Comparison of ENCODE assay signal across 17 cellular contexts in genomic region chr3:36373084-36373483, GRCh38. TPM values are rescaled to one million over a fixed set of nuclear protein-coding genes. Genes with fewer than 3 reads are reported as not detected.
DNase-seq lines count a peak whose midpoint lies in the region; ATAC-seq and TF ChIP-seq lines count a peak whose summit lies in the region.
"Had no signal": no experiment of that assay in that cellular context is flagged by ENCODE, and none has a peak within 500 bp of the region (broad histone marks: within the 10 kb centered on the region; RNA-seq: fewer than 3 reads in every experiment).

No MANE protein-coding gene starts in this region.

- no peaks in the 10 kb centered on the region for H3K79me2 ChIP-seq in hepatocyte

- TF ChIP-seq CTCF in brain microvascular endothelial cell (IDR thresholded peaks at IDR 0.05; ENCODE audit: low read depth, low read length, missing control alignments) (no peak), hepatocyte (IDR thresholded peaks at IDR 0.05; ENCODE audit: poor library complexity) (no peak), vagina (IDR thresholded peaks at IDR 0.05) (no peak), natural killer cell (IDR thresholded peaks at IDR 0.05) (no peak)

- TF ChIP-seq EP300 in Ishikawa (IDR thresholded peaks at IDR 0.05; ENCODE audit: borderline replicate concordance) = peak; percentile 69; the same call in 1 of the 2 replicates

- no peak for TF ChIP-seq POLR2A in vagina (IDR thresholded peaks at IDR 0.05)

- intact Hi-C loops in vagina (cut with DNase I) = no loop called here
- intact Hi-C loops in natural killer cell (cut with micrococcal nuclease) = no loop called here
- intact Hi-C loops in right cardiac atrium (cut with DNase I) = no loop called here

- H3K9me3 Mint-ChIP-seq in natural killer cell = no peaks in the 10 kb centered on the region
- H3K9me3 Mint-ChIP-seq: activated naive CD8-positive, alpha-beta T cell treated with anti-CD3 and anti-CD28 coated beads, Interleukin-2, amount 10 ng/mL, durations not matched to agents 7 days and 5 days had no signal

- H3K27me3 ChIP-seq in brain microvascular endothelial cell (replicated peaks) = no peaks in the 10 kb centered on the region
- peaks cover 6% of the 10 kb centered on the region for H3K27me3 ChIP-seq in hepatocyte
- H3K27me3 ChIP-seq in vagina = no peaks in the 10 kb centered on the region
- peaks cover 3% of the 10 kb centered on the region for H3K27me3 ChIP-seq in right cardiac atrium (ENCODE audit: control insufficient read depth, insufficient read depth)

- H3K9me3 ChIP-seq in hepatocyte (ENCODE audit: low read depth) = no peaks in the 10 kb centered on the region
- no peaks in the 10 kb centered on the region for H3K9me3 ChIP-seq in vagina
- no peaks in the 10 kb centered on the region for H3K9me3 ChIP-seq in right cardiac atrium (ENCODE audit: control insufficient read depth, low read length)
- H3K9me3 ChIP-seq: neutrophil had no signal

- H3K27ac ChIP-seq in brain microvascular endothelial cell (no peak overlapping the region), hepatocyte (no peak overlapping the region), vagina (no peak overlapping the region), right cardiac atrium (ENCODE audit: low read length) (no peak overlapping the region)
- H3K27ac ChIP-seq: dorsolateral prefrontal cortex, neutrophil had no signal

- no peak overlapping the region for H3K4me3 ChIP-seq in brain microvascular endothelial cell (ENCODE audit: low read depth, low read length)
- no peak overlapping the region for H3K4me3 ChIP-seq in hepatocyte
- no peak overlapping the region for H3K4me3 ChIP-seq in vagina
- H3K4me3 ChIP-seq in right cardiac atrium (ENCODE audit: low read length) = no peak overlapping the region
- H3K4me3 ChIP-seq: dorsolateral prefrontal cortex, K562 had no signal

- DNase-seq in A172 (ENCODE audit: low spot score) (peak; percentile 89), brain microvascular endothelial cell (peak; percentile 43), hepatocyte (ENCODE audit: low spot score) (peak; percentile 20), vagina (ENCODE audit: extremely low spot score in 2 of 2) (no peak), T-helper 9 cell (no peak), natural killer cell (no peak), right cardiac atrium (no peak)
- DNase-seq: 8988T; activated naive CD8-positive, alpha-beta T cell treated with anti-CD3 and anti-CD28 coated beads, Interleukin-2, amount 10 ng/mL, durations not matched to agents 7 days and 5 days; dorsolateral prefrontal cortex; hypothalamus; NCI-H1694; NCI-H748 treated with DMSO at 0.1 percent for 48 hours; stimulated activated CD4-positive, alpha-beta T cell treated with anti-CD3 and anti-CD28 coated beads, Interleukin-12 subunit alpha, Interleukin-12 subunit beta, amount 100 ng/mL, for 4 hours had no signal

- no peak overlapping the region for H3K4me2 ChIP-seq in hepatocyte

- ATAC-seq in natural killer cell (no peak), right cardiac atrium (no peak)
- ATAC-seq: K562 had no signal

- in situ Hi-C loops in brain microvascular endothelial cell (cut with HindIII; ENCODE audit: low pct_ligation_motif_present, low sequenced_read_pairs) = no loop called here

- H3K36me3 ChIP-seq in brain microvascular endothelial cell (replicated peaks) (no peaks in the 10 kb centered on the region), hepatocyte (replicated peaks; ENCODE audit: insufficient read depth, low read depth) (no peaks in the 10 kb centered on the region), vagina (no peaks in the 10 kb centered on the region)
- H3K36me3 ChIP-seq: neutrophil had no signal

- no peaks in the 10 kb centered on the region for H4K20me1 ChIP-seq in hepatocyte (ENCODE audit: insufficient read depth, poor library complexity, severe bottlenecking)

- H3K36me3 Mint-ChIP-seq in natural killer cell = no peaks in the 10 kb centered on the region
- H3K36me3 Mint-ChIP-seq: activated naive CD8-positive, alpha-beta T cell treated with anti-CD3 and anti-CD28 coated beads, Interleukin-2, amount 10 ng/mL, durations not matched to agents 7 days and 5 days had no signal

- no peaks in the 10 kb centered on the region for H3K4me1 Mint-ChIP-seq in natural killer cell
- H3K4me1 Mint-ChIP-seq: activated naive CD8-positive, alpha-beta T cell treated with anti-CD3 and anti-CD28 coated beads, Interleukin-2, amount 10 ng/mL, durations not matched to agents 7 days and 5 days had no signal

- H3K27ac Mint-ChIP-seq in natural killer cell = no peak overlapping the region
- H3K27ac Mint-ChIP-seq: activated naive CD8-positive, alpha-beta T cell treated with anti-CD3 and anti-CD28 coated beads, Interleukin-2, amount 10 ng/mL, durations not matched to agents 7 days and 5 days had no signal

- TF ChIP-seq RAD21 in Ishikawa (IDR thresholded peaks at IDR 0.05; ENCODE audit: low read depth) = no peak

- no peaks in the 10 kb centered on the region for H3K4me1 ChIP-seq in hepatocyte (ENCODE audit: insufficient read depth)
- no peaks in the 10 kb centered on the region for H3K4me1 ChIP-seq in vagina
- no peaks in the 10 kb centered on the region for H3K4me1 ChIP-seq in right cardiac atrium (ENCODE audit: control insufficient read depth, insufficient read depth, low read length)

- H2AFZ ChIP-seq in hepatocyte = no peak overlapping the region

- no peak overlapping the region for H3K4me3 Mint-ChIP-seq in natural killer cell
- H3K4me3 Mint-ChIP-seq: activated naive CD8-positive, alpha-beta T cell treated with anti-CD3 and anti-CD28 coated beads, Interleukin-2, amount 10 ng/mL, durations not matched to agents 7 days and 5 days had no signal

- no peaks in the 10 kb centered on the region for H3K9me2 ChIP-seq in hepatocyte (replicated peaks; ENCODE audit: insufficient read depth)

- H3K27me3 Mint-ChIP-seq in natural killer cell (ENCODE audit: low read depth in 2 of 2) = no peaks in the 10 kb centered on the region

TF ChIP-seq in Ishikawa, 13 proteins besides CTCF, POLR2A, EP300 and RAD21:
- no peak for TF ChIP-seq FOXM1 (IDR thresholded peaks at IDR 0.05; ENCODE audit: borderline replicate concordance, low read depth)
- TF ChIP-seq USF1 (IDR thresholded peaks at IDR 0.05) = no peak
- no peak for TF ChIP-seq ZBTB7A (IDR thresholded peaks at IDR 0.05; ENCODE audit: low read depth)
- TF ChIP-seq CREB1 (IDR thresholded peaks at IDR 0.05; ENCODE audit: low read depth) = no peak
- peak; percentile 51; the same call in 1 of the 2 replicates for TF ChIP-seq YY1 (IDR thresholded peaks at IDR 0.05; ENCODE audit: low read depth)
- TF ChIP-seq TEAD4 (IDR thresholded peaks at IDR 0.05) = peak; percentile 53; the same call in 1 of the 2 replicates
- TF ChIP-seq TCF12 (IDR thresholded peaks at IDR 0.05; ENCODE audit: low read depth) = no peak; the same call in 1 of the 2 replicates
- no peak for TF ChIP-seq MAX (IDR thresholded peaks at IDR 0.05)
- TF ChIP-seq EGR1 (IDR thresholded peaks at IDR 0.05) = no peak
- no peak for TF ChIP-seq REST (IDR thresholded peaks at IDR 0.05; ENCODE audit: low read depth)
- peak; percentile 77 for TF ChIP-seq NFIC (IDR thresholded peaks at IDR 0.05)
- 0 out of 2 replicates have a peak, but pooled peaks have one; percentile 22 for TF ChIP-seq CEBPB (IDR thresholded peaks at IDR 0.05)
- TF ChIP-seq TAF1 (IDR thresholded peaks at IDR 0.05; ENCODE audit: low read depth) = no peak

RNA-seq across cellular contexts. Expression of gene STAC, which starts 7.2 kb away (rescaled TPM):
- 1.1 and 1.2 TPM in 2 replicates for total RNA-seq in A172 (2014; rRNA removed; shearing (Covaris generic))
- 0.13 and 0.36 TPM in 2 replicates for total RNA-seq in hepatocyte
- polyA plus RNA-seq in hepatocyte = 0.53 and 1.6 TPM in 2 replicates
- total RNA-seq in vagina = 3.9 TPM
- total RNA-seq in natural killer cell = not detected
- total RNA-seq in right cardiac atrium = under 1 TPM in 1 of 4 donors, not detected in 3; 0.31 TPM
- polyA plus RNA-seq in right cardiac atrium = 0.27 TPM
- total RNA-seq: activated naive CD8-positive, alpha-beta T cell treated with anti-CD3 and anti-CD28 coated beads, Interleukin-2, amount 10 ng/mL, durations not matched to agents 7 days and 5 days; K562 had no signal

Comparison
In these comparisons a context has a peak if more than half of its experiments do, and no peak if none do; other contexts are left out.
1. DNase-seq: peak in A172 (single experiment), brain microvascular endothelial cell (single experiment) and hepatocyte (single experiment); none in vagina (0 of 2), T-helper 9 cell (single experiment), natural killer cell (single experiment) and right cardiac atrium (0 of 3).